1 cellular context compared by ENCODE assay signal in genomic region chr19:41449079-41449864, GRCh38.
TF ChIP-seq lines count a peak whose summit lies in the region.

No MANE protein-coding gene starts in this region.

TF ChIP-seq in K562, 482 proteins besides CTCF, POLR2A, EP300 and RAD21 (continued from another document and continues in another):
- TF ChIP-seq TRIM25 (IDR thresholded peaks at IDR 0.05; ENCODE audit: borderline replicate concordance) (no peak), PCBP2 (IDR thresholded peaks at IDR 0.05; ENCODE audit: low read depth, low read length, poor library complexity, severe bottlenecking) (no peak), NFE2L1 (tag; IDR thresholded peaks at IDR 0.05; ENCODE audit: borderline replicate concordance, low read depth) (no peak), POLR2B (IDR thresholded peaks at IDR 0.05; ENCODE audit: low read depth, partially characterized antibody) (no peak), CCNT2 (IDR thresholded peaks at IDR 0.05; ENCODE audit: borderline replicate concordance, extremely low read depth, insufficient read length, low read depth, low read length) (no peak), CAMTA2 (CRISPR knock-in tag; conservative IDR thresholded peaks at IDR 0.05) (no peak), TBP (optimal IDR thresholded peaks at IDR 0.05; ENCODE audit: low read depth, low read length) (peak; percentile 64), CREM (IDR thresholded peaks at IDR 0.05; ENCODE audit: low read depth) (peak; percentile 44; the same call in 1 of the 2 replicates), HNRNPUL1 (IDR thresholded peaks at IDR 0.05; ENCODE audit: low read length) (no peak), EHMT2 (IDR thresholded peaks at IDR 0.05) (no peak), CUX1 (CRISPR knock-in tag; IDR thresholded peaks at IDR 0.05) (no peak), ELF2 (CRISPR knock-in tag; IDR thresholded peaks at IDR 0.05) (no peak), TEAD1 (CRISPR knock-in tag; IDR thresholded peaks at IDR 0.05) (no peak), ZNF146 (CRISPR knock-in tag; IDR thresholded peaks at IDR 0.05; ENCODE audit: unreplicated experiment) (no peak), MAZ (CRISPR knock-in tag; conservative IDR thresholded peaks at IDR 0.05 in 1 of 2, IDR thresholded peaks at IDR 0.05 in 1 of 2) (0 out of 4 replicates have a peak, but pooled peaks of 1 of the 2 experiments have one; percentile 35), E2F3 (CRISPR knock-in tag; IDR thresholded peaks at IDR 0.05) (no peak), ERF (CRISPR knock-in tag; IDR thresholded peaks at IDR 0.05) (no peak), ZKSCAN3 (CRISPR knock-in tag; IDR thresholded peaks at IDR 0.05) (no peak), KAT2B (IDR thresholded peaks at IDR 0.05; ENCODE audit: low read depth, low read length) (no peak), ILF3 (IDR thresholded peaks at IDR 0.05; ENCODE audit: borderline replicate concordance) (no peak), RBM14 (IDR thresholded peaks at IDR 0.05; ENCODE audit: borderline replicate concordance, insufficient read depth, low read depth, low read length) (no peak), ATF7 (IDR thresholded peaks at IDR 0.05) (0 out of 2 replicates have a peak, but pooled peaks have one; percentile 39), SRSF1 (IDR thresholded peaks at IDR 0.05; ENCODE audit: low read depth, low read length) (no peak), MYC (IDR thresholded peaks at IDR 0.05; ENCODE audit: low read depth, low read length) (0 out of 2 replicates have a peak, but pooled peaks have one; percentile 16), MYC (CRISPR knock-in tag; IDR thresholded peaks at IDR 0.05; ENCODE audit: borderline replicate concordance, low read depth) (no peak), RFX7 (CRISPR knock-in tag; IDR thresholded peaks at IDR 0.05) (no peak), HDAC6 (IDR thresholded peaks at IDR 0.05; ENCODE audit: low read depth, low read length) (no peak), ZFP91 (CRISPR knock-in tag; IDR thresholded peaks at IDR 0.05) (no peak), SMC3 (conservative IDR thresholded peaks at IDR 0.05; ENCODE audit: insufficient read depth, low read depth, low read length) (peak; percentile 98), SMARCA4 (IDR thresholded peaks at IDR 0.05) (no peak), KHSRP (IDR thresholded peaks at IDR 0.05) (no peak), MGA (IDR thresholded peaks at IDR 0.05) (no peak), GTF2F1 (IDR thresholded peaks at IDR 0.05; ENCODE audit: low read depth, low read length) (no peak), ZNF133 (CRISPR knock-in tag; IDR thresholded peaks at IDR 0.05) (no peak), SMAD3 (CRISPR knock-in tag; conservative IDR thresholded peaks at IDR 0.05) (no peak), XRCC5 (IDR thresholded peaks at IDR 0.05; ENCODE audit: low read depth, low read length) (peak; percentile 71), YBX1 (IDR thresholded peaks at IDR 0.05) (no peak), RAD51 (IDR thresholded peaks at IDR 0.05; ENCODE audit: borderline replicate concordance, low read depth) (no peak), ZNF586 (CRISPR knock-in tag; conservative IDR thresholded peaks at IDR 0.05) (no peak), IRF1 (CRISPR knock-in tag; IDR thresholded peaks at IDR 0.05; ENCODE audit: borderline replicate concordance) (no peak), ZNF717 (CRISPR knock-in tag; IDR thresholded peaks at IDR 0.05) (no peak), ZFP30 (CRISPR knock-in tag; IDR thresholded peaks at IDR 0.05; ENCODE audit: borderline replicate concordance) (no peak), NCOA6 (IDR thresholded peaks at IDR 0.05) (no peak), ZNF398 (CRISPR knock-in tag; IDR thresholded peaks at IDR 0.05) (no peak)
